ENCODE assay signal across 1 cellular context in the genomic region with DNA sequence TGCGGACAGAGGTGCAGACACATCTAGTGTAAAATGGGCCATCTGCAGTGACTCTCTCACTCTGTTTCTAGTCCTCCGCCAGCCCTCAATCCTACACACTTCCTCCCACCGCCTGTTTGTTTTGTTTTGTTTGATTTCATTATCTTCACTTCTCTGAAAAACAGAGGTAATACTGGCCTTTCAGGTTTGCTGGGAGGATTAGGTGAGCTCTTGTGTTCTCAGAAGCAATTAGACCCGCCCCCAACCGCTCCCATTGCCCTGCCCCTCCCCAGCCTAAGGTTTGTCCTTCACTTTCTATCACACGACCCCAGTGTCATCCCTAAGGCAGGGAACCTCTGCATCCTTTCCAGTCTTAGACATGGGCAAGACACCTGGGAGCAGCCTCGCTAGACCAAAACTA.
TF ChIP-seq lines count a peak whose summit lies in the region.

No MANE protein-coding gene starts in this region.

TF ChIP-seq in WTC11, 78 proteins besides CTCF, POLR2A, EP300 and RAD21 (continued from another document):
- TF ChIP-seq, protein P1, sequence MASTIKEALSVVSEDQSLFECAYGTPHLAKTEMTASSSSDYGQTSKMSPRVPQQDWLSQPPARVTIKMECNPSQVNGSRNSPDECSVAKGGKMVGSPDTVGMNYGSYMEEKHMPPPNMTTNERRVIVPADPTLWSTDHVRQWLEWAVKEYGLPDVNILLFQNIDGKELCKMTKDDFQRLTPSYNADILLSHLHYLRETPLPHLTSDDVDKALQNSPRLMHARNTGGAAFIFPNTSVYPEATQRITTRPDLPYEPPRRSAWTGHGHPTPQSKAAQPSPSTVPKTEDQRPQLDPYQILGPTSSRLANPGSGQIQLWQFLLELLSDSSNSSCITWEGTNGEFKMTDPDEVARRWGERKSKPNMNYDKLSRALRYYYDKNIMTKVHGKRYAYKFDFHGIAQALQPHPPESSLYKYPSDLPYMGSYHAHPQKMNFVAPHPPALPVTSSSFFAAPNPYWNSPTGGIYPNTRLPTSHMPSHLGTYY (CRISPR knock-in tag; IDR thresholded peaks at IDR 0.05): no peak
- no peak for TF ChIP-seq ZNF232 (CRISPR knock-in tag; IDR thresholded peaks at IDR 0.05)
